ENCODE assay signal across 8 cellular contexts in the genomic region with DNA sequence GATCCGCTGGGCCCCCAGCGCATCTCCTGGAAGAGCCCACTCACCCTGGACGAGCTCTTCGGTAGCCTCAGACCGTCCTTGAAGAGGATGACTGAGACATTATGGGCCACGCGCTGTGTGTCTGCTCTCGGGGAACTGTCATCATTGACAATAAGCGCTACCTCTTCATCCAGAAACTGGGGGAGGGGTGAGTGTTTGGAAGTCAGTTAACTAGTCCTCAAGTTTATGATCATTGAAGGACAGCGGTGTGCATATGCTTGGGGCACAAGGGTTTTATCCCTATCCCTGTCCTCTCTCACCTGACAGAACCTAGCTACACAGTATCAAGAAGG. TPM values are rescaled to one million over a fixed set of nuclear protein-coding genes. Genes with fewer than 3 reads are reported as not detected.
DNase-seq lines count a peak whose midpoint lies in the region; ATAC-seq and TF ChIP-seq lines count a peak whose summit lies in the region.

No MANE protein-coding gene starts in this region.

- no peaks in the 10 kb centered on the region for H3K9me3 Mint-ChIP-seq in IgD-negative memory B cell
- H3K9me3 Mint-ChIP-seq in central memory CD8-positive, alpha-beta T cell = no peaks in the 10 kb centered on the region

- no peak for ATAC-seq in central memory CD8-positive, alpha-beta T cell (replicated peaks; ENCODE audit: extremely low read depth, poor library complexity, severe bottlenecking)
- ATAC-seq in HG02973 (IDR thresholded peaks at IDR 0.05; ENCODE audit: unreplicated experiment) (no peak), GM21619 (IDR thresholded peaks at IDR 0.05; ENCODE audit: unreplicated experiment) (no peak)

- H3K27me3 ChIP-seq in AG04450 (ENCODE audit: control insufficient read depth, insufficient read depth, low read length) (no peaks in the 10 kb centered on the region), muscle layer of colon (ENCODE audit: control insufficient read depth in 1 of 2, insufficient read depth in 2 of 2, low read length in 2 of 2) (no peaks in the 10 kb centered on the region)

- H3K36me3 ChIP-seq in muscle layer of colon (ENCODE audit: insufficient read depth, low read length) = peaks cover 24% of the 10 kb centered on the region

- peak overlapping the region; percentile 70 for H3K27ac ChIP-seq in AG04450 (ENCODE audit: low read depth, low read length)
- H3K27ac ChIP-seq in muscle layer of colon (ENCODE audit: low read depth, low read length) = peak overlapping the region; percentile 89

- H3K27me3 Mint-ChIP-seq in IgD-negative memory B cell = peaks cover 1% of the 10 kb centered on the region
- no peaks in the 10 kb centered on the region for H3K27me3 Mint-ChIP-seq in central memory CD8-positive, alpha-beta T cell

- CTCF ChIA-PET in AG04450 (lab: Charles Lee) = interaction anchor here (0.6 to 3.0 kb wide), 6 partner anchors 32 to 296 kb away, joined by 3 to 24 read pairs (median 6); a partner anchor contains a TSS

- H3K4me1 Mint-ChIP-seq in IgD-negative memory B cell = peaks cover 34 to 52% (median 46%) of the 10 kb centered on the region in 3 donors
- H3K4me1 Mint-ChIP-seq in central memory CD8-positive, alpha-beta T cell = peaks cover 63% of the 10 kb centered on the region

- H3K4me3 Mint-ChIP-seq in IgD-negative memory B cell = peak overlapping the region; percentile 84 to 96 (median 92)
- peak overlapping the region; percentile 78 for H3K4me3 Mint-ChIP-seq in central memory CD8-positive, alpha-beta T cell

- DNase-seq in AG04450 (ENCODE audit: low read depth, low spot score) = no peak
- no peak for DNase-seq in central memory CD8-positive, alpha-beta T cell (ENCODE audit: low spot score in 2 of 2)
- no peak for DNase-seq in GM20000 (ENCODE audit: low spot score)
- DNase-seq in DMS79 treated with DMSO at 0.1 percent for 48 hours (lab: John Stamatoyannopoulos, UW) = no peak

- POLR2A ChIA-PET in AG04450 (lab: Yijun Ruan, JAX) = interaction anchor here (1.4 to 2.3 kb wide), 2 partner anchors 33 to 39 kb away, joined by 8 to 11 read pairs; a partner anchor contains a TSS

- peaks cover 46% of the 10 kb centered on the region for H3K4me1 ChIP-seq in muscle layer of colon (ENCODE audit: insufficient read depth, low read length)

- H3K4me3 ChIP-seq in AG04450 (ENCODE audit: low read depth, low read length) (peak overlapping the region; percentile 97), muscle layer of colon (ENCODE audit: low read depth in 1 of 2, low read length in 2 of 2) (peak overlapping the region; percentile 80 to 98)

- peaks cover 3% of the 10 kb centered on the region for H3K36me3 Mint-ChIP-seq in IgD-negative memory B cell
- peaks cover 48% of the 10 kb centered on the region for H3K36me3 Mint-ChIP-seq in central memory CD8-positive, alpha-beta T cell (ENCODE audit: insufficient read depth)

- H3K27ac Mint-ChIP-seq in IgD-negative memory B cell = peak overlapping the region; percentile 85 to 98 (median 97)
- H3K27ac Mint-ChIP-seq in central memory CD8-positive, alpha-beta T cell (ENCODE audit: low read depth) = peak overlapping the region; percentile 94

- H3K9me3 ChIP-seq in AG04450 (ENCODE audit: control insufficient read depth, insufficient read depth, low read length) (no peaks in the 10 kb centered on the region; the same call in 1 of the 2 replicates), muscle layer of colon (ENCODE audit: low read length) (no peaks in the 10 kb centered on the region)

- peak overlapping the region; percentile 82 for H3K9ac ChIP-seq in muscle layer of colon (ENCODE audit: low read length)

- no peak for TF ChIP-seq CTCF in AG04450 (IDR thresholded peaks at IDR 0.05; ENCODE audit: low read depth, low read length)
- no peak for TF ChIP-seq CTCF in GM20000 (IDR thresholded peaks at IDR 0.05; ENCODE audit: extremely low read depth, missing control alignments)

RNA-seq across cellular contexts. Expression of a gene that starts 0.6 kb away (rescaled TPM):
- 33.9 and 36.6 TPM in 2 replicates for polyA plus RNA-seq in AG04450 (2011; rRNA removed)
- polyA minus RNA-seq in AG04450 (2011; rRNA and poly(A)+ RNA removed) = 33.2 and 51.3 TPM in 2 replicates
- 17.9 TPM for polyA plus RNA-seq in IgD-negative memory B cell

RNA-seq across cellular contexts. Expression of a gene that starts 0.6 kb away (rescaled TPM):
- 8.8 and 9.6 TPM in 2 replicates for polyA plus RNA-seq in AG04450 (2011; rRNA removed)
- polyA minus RNA-seq in AG04450 (2011; rRNA and poly(A)+ RNA removed) = 6.2 and 7.4 TPM in 2 replicates
- polyA plus RNA-seq in IgD-negative memory B cell = not detected

RNA-seq across cellular contexts. Expression of a gene that starts 7.2 kb away (rescaled TPM):
- not detected in 2 replicates for polyA plus RNA-seq in AG04450 (2011; rRNA removed)
- polyA minus RNA-seq in AG04450 (2011; rRNA and poly(A)+ RNA removed) = not detected in 2 replicates
- not detected for polyA plus RNA-seq in IgD-negative memory B cell

RNA-seq across cellular contexts. Expression of a gene that starts 7.9 kb away (rescaled TPM):
- polyA plus RNA-seq in AG04450 (2011; rRNA removed) = 22.4 and 22.6 TPM in 2 replicates
- polyA minus RNA-seq in AG04450 (2011; rRNA and poly(A)+ RNA removed) = 8.5 and 9.5 TPM in 2 replicates
- 229 TPM for polyA plus RNA-seq in IgD-negative memory B cell

RNA-seq across cellular contexts. Expression of a gene that starts 16.3 kb away (rescaled TPM):
- polyA plus RNA-seq in AG04450 (2011; rRNA removed) (20.3 and 22.0 TPM in 2 replicates), IgD-negative memory B cell (31.1 TPM)
- 18.2 and 21.1 TPM in 2 replicates for polyA minus RNA-seq in AG04450 (2011; rRNA and poly(A)+ RNA removed)
